ENCODE assay signal across 21 cellular contexts in the genomic region with DNA sequence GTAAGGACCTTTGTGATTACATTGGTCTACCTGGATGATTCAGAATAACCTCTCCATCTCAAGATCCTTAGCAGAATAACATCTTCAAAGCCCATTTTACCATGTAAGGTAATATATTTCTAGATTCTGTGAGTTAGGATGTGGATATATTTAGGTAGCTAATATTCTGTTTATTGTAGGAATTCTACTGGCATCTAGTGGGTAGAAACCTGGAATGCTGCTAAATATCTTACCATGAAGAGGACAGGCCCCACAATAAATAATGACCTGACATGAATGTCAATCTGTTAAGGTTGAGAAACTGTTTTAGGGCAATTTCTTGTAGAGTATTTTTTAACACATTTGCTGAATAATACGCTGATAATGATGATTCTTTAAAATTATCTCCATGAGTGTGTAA.
"Had no signal": no experiment of that assay in that cellular context is flagged by ENCODE, and none has a peak within 500 bp of the region (broad histone marks: within the 10 kb centered on the region; RNA-seq: fewer than 3 reads in every experiment).

No MANE protein-coding gene starts in this region.

- H3K4me3 Mint-ChIP-seq: dendritic cell treated with granulocyte-macrophage colony-stimulating factor and Interleukin-4, amounts not matched to agents 40 ng/mL and 50 ng/mL, for 4 days; effector memory CD8-positive, alpha-beta T cell; endodermal cell; mesothelial cell of epicardium; naive B cell had no signal

- H3K27me3 Mint-ChIP-seq: dendritic cell treated with granulocyte-macrophage colony-stimulating factor and Interleukin-4, amounts not matched to agents 40 ng/mL and 50 ng/mL, for 4 days; naive B cell had no signal

- DNase-seq: colonic mucosa; cortex of kidney; effector CD8-positive, alpha-beta T cell; effector memory CD8-positive, alpha-beta T cell; endodermal cell; foreskin melanocyte; gastrocnemius medialis; glutamatergic neuron; head of caudate nucleus; heart right ventricle; hippocampal formation; left cardiac atrium; left ventricle myocardium inferior; lower lobe of right lung; mesenchymal stem cell; mucosa of descending colon; naive B cell had no signal

- ATAC-seq: effector memory CD8-positive, alpha-beta T cell; gastrocnemius medialis; heart right ventricle; left cardiac atrium; lower lobe of right lung; mucosa of descending colon had no signal

- H3K4me3 ChIP-seq: colonic mucosa, esophagus muscularis mucosa, gastrocnemius medialis, heart right ventricle, left ventricle myocardium inferior, lower lobe of right lung, mucosa of descending colon had no signal

- H3K27me3 ChIP-seq: colonic mucosa, esophagus muscularis mucosa, gastrocnemius medialis had no signal

- H3K4me1 Mint-ChIP-seq: endodermal cell, mesothelial cell of epicardium, naive B cell had no signal

- H3K36me3 ChIP-seq: colonic mucosa, esophagus muscularis mucosa, gastrocnemius medialis, heart right ventricle, left ventricle myocardium inferior, lower lobe of right lung had no signal

- H3K27ac Mint-ChIP-seq: dendritic cell treated with granulocyte-macrophage colony-stimulating factor and Interleukin-4, amounts not matched to agents 40 ng/mL and 50 ng/mL, for 4 days; effector memory CD8-positive, alpha-beta T cell; endodermal cell; mesothelial cell of epicardium; naive B cell had no signal

- H3K4me1 ChIP-seq: colonic mucosa, esophagus muscularis mucosa, gastrocnemius medialis, heart right ventricle, left ventricle myocardium inferior, lower lobe of right lung had no signal

- H3K27ac ChIP-seq: colonic mucosa, epithelial cell of prostate, esophagus muscularis mucosa, gastrocnemius medialis, heart right ventricle, left ventricle myocardium inferior, lower lobe of right lung had no signal

- H3K9me3 ChIP-seq: colonic mucosa, gastrocnemius medialis had no signal
